In the genomic region with DNA sequence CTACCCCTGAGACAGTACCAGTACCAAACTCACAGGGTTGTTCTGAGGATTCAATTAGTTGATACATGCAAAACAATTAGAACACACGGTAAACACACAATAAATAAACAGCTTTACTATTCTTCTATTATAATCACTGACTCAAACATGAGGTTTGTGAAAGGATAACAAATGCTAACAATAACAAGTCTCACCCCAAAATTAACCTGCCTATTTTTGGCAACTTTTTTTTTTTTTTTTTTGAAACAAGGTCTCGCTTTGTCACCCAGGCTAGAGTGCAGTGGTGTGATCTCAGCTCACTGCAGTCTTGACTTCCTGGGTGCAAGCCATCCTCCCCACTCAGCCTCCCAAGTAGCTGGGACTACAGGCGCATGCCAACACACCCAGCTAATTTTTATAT, we compare ENCODE assay signal across 22 cellular contexts.
"Had no signal": no experiment of that assay in that cellular context is flagged by ENCODE, and none has a peak within 500 bp of the region (broad histone marks: within the 10 kb centered on the region; RNA-seq: fewer than 3 reads in every experiment).

No MANE protein-coding gene starts in this region.

- H3K27ac Mint-ChIP-seq: IgD-negative memory B cell had no signal

- H3K9me3 Mint-ChIP-seq: IgD-negative memory B cell had no signal

- H3K27me3 ChIP-seq: SJSA1 had no signal

- H3K4me3 ChIP-seq: K562, SJSA1, SK-N-MC had no signal

- H3K9me3 ChIP-seq: SJSA1 had no signal

- H3K27me3 Mint-ChIP-seq: IgD-negative memory B cell had no signal

- DNase-seq: Kasumi-1, MV-4-11, NCI-H1048, NCI-H1105 treated with DMSO at 0.1 percent for 48 hours, NCI-H1417 treated with DMSO at 0.1 percent for 48 hours, NCI-H187, NCI-H2029, NCI-H2081 treated with DMSO at 0.1 percent for 48 hours, NCI-H2171 treated with DMSO at 0.1 percent for 48 hours, NCI-H2227 treated with DMSO at 0.1 percent for 48 hours, NCI-H524, NCI-H526 treated with DMSO at 0.1 percent for 48 hours, NCI-H748 treated with DMSO at 0.1 percent for 48 hours, Right ventricle myocardium superior, RPMI8226, SIG-M5 had no signal

- ATAC-seq: K562 had no signal

- H3K27ac ChIP-seq: HL-60, KMS-11, SJSA1, SK-N-MC had no signal
